ENCODE assay signal across 14 cellular contexts in the genomic region with DNA sequence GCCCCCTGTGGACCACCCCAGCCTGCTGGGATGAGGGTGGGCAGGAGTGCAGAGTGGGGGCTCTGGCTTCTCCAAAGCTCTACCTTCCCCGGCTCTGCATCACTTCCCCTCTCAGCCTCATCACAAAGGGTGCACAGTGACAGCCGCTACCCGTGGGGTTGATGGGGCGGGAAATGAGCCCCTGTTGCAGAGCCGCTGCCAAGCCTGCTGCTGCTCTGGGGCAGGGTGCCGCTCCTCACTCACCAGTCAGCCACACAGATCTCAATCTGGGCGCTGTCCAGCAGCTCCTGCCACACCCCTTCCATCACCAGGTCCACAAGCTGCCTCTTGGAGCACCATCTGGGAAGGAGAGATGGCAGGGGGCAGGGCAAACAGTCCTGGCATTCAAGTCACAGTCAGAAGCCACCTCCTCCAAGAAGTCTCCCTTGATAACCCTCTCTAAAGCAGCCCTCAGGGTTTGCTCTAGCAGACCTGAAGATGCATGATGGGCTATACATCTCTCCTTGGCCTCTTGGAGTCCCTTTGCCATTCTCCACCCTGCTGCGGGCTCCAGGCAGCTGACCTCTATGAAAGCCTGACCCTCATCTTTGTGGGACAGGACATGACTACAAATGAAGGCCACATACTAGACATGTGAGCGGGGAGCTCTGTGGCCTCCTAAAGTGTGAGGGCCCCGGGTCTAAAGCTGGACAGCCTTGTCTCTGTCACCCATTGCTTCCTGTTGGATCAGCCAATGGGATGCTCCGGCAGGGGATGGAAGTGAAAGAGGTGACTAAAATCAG. TPM values are rescaled to one million over a fixed set of nuclear protein-coding genes. Genes with fewer than 3 reads are reported as not detected.
"Had no signal": no experiment of that assay in that cellular context is flagged by ENCODE, and none has a peak within 500 bp of the region (broad histone marks: within the 10 kb centered on the region; RNA-seq: fewer than 3 reads in every experiment).

No MANE protein-coding gene starts in this region.

- H3K4me3 ChIP-seq: esophagus squamous epithelium, lung, tibial artery had no signal

- H2AFZ ChIP-seq: parathyroid adenoma had no signal

- DNase-seq: activated naive CD4-positive, alpha-beta T cell; activated naive CD8-positive, alpha-beta T cell treated with anti-CD3 and anti-CD28 coated beads, Interleukin-2, amount 10 ng/mL, durations not matched to agents 7 days and 5 days; effector CD8-positive, alpha-beta T cell; esophagus squamous epithelium; immature natural killer cell; left cardiac atrium; midbrain; retina; stimulated activated CD4-positive, alpha-beta T cell treated with anti-CD3 and anti-CD28 coated beads, Interleukin-2, amount 100 ng/mL, for 48 hours; tibial artery had no signal

- H3K27me3 ChIP-seq: esophagus squamous epithelium, tibial artery had no signal

- H3K9ac ChIP-seq: parathyroid adenoma had no signal

- H3K79me2 ChIP-seq: parathyroid adenoma had no signal

- H3K4me1 ChIP-seq: parathyroid adenoma had no signal

- H3K27ac ChIP-seq: esophagus squamous epithelium, parathyroid adenoma, tibial artery had no signal

- H3K9me3 ChIP-seq: esophagus squamous epithelium, tibial artery had no signal

RNA-seq across cellular contexts. Expression of gene FBXO17, which starts 29.1 kb away (rescaled TPM):
- total RNA-seq: activated CD8-positive, alpha-beta memory T cell treated with anti-CD3 and anti-CD28 coated beads for 36 hours; activated naive CD8-positive, alpha-beta T cell treated with anti-CD3 and anti-CD28 coated beads, Interleukin-2, amount 10 ng/mL, durations not matched to agents 7 days and 5 days had no signal
- polyA plus RNA-seq: immature natural killer cell had no signal

RNA-seq across cellular contexts. Expression of gene CCER2, which starts 34.4 kb away (rescaled TPM):
- total RNA-seq: endothelial cell of umbilical vein, left cardiac atrium had no signal
- polyA plus RNA-seq: immature natural killer cell had no signal
